In genomic region chr10:30188567-30189253, GRCh38 we compare ENCODE assay signal across 1 cellular context.
TF ChIP-seq lines count a peak whose summit lies in the region.

No MANE protein-coding gene starts in this region.

TF ChIP-seq in HepG2, 621 proteins besides CTCF, POLR2A, EP300 and RAD21 (continued from another document):
- TF ChIP-seq ZBED4 (CRISPR knock-in tag; IDR thresholded peaks at IDR 0.05; ENCODE audit: borderline replicate concordance): no peak
- no peak for TF ChIP-seq ZNF12 (CRISPR knock-in tag; IDR thresholded peaks at IDR 0.05)
- no peak for TF ChIP-seq ZNF660 (CRISPR knock-in tag; IDR thresholded peaks at IDR 0.05; ENCODE audit: borderline replicate concordance, low read depth)
- TF ChIP-seq NR2C2 (CRISPR knock-in tag; IDR thresholded peaks at IDR 0.05; ENCODE audit: borderline replicate concordance): no peak
- TF ChIP-seq TCF7 (IDR thresholded peaks at IDR 0.05; ENCODE audit: low read depth): no peak
- TF ChIP-seq ZNF816 (CRISPR knock-in tag; IDR thresholded peaks at IDR 0.05; ENCODE audit: borderline replicate concordance): no peak
- no peak for TF ChIP-seq SRY (CRISPR knock-in tag; IDR thresholded peaks at IDR 0.05)
- no peak for TF ChIP-seq E2F5 (CRISPR knock-in tag; conservative IDR thresholded peaks at IDR 0.05)
